Comparison of ENCODE assay signal across 23 cellular contexts in genomic region chr3:105093853-105094252, GRCh38.
"Had no signal": no experiment of that assay in that cellular context is flagged by ENCODE, and none has a peak within 500 bp of the region (broad histone marks: within the 10 kb centered on the region; RNA-seq: fewer than 3 reads in every experiment).

No MANE protein-coding gene starts in this region.

- DNase-seq: activated CD8-positive, alpha-beta memory T cell treated with anti-CD3 and anti-CD28 coated beads for 24 hours; activated CD8-positive, alpha-beta memory T cell treated with anti-CD3 and anti-CD28 coated beads, Interleukin-2, amount 50 U/mL, for 4 hours; activated naive CD4-positive, alpha-beta T cell; activated T-cell treated with anti-CD3 and anti-CD28 coated beads, Interleukin-2, amount 50 U/mL, for 24 hours; amniotic stem cell; colonic mucosa; dorsolateral prefrontal cortex; effector memory CD8-positive, alpha-beta T cell; gastrocnemius medialis; hypothalamus; left ventricle myocardium inferior; naive thymus-derived CD8-positive, alpha-beta T cell; sigmoid colon; stimulated activated CD4-positive, alpha-beta T cell treated with anti-CD3 and anti-CD28 coated beads, Interleukin-4, amount 100 ng/mL, for 1 hour; stimulated activated naive CD4-positive, alpha-beta T cell; T-helper 9 cell; tibial artery had no signal

- H3K4me2 ChIP-seq: neural progenitor cell had no signal

- H3K36me3 Mint-ChIP-seq: activated naive CD8-positive, alpha-beta T cell; naive thymus-derived CD8-positive, alpha-beta T cell; neural progenitor cell had no signal

- H3K27me3 ChIP-seq: breast epithelium, colonic mucosa, dorsolateral prefrontal cortex, gastrocnemius medialis, neural progenitor cell, sigmoid colon, tibial artery had no signal

- H2AFZ ChIP-seq: neural progenitor cell had no signal

- H3K36me3 ChIP-seq: breast epithelium, colonic mucosa, gastrocnemius medialis, left ventricle myocardium inferior, neural progenitor cell, sigmoid colon, tibial artery had no signal

- ATAC-seq: activated T-helper 17 cell treated with anti-CD3 and anti-CD28 coated beads, Interleukin-2, amount 50 U/mL, for 72 hours; effector memory CD8-positive, alpha-beta T cell; esophagus mucosa; gastrocnemius medialis; naive thymus-derived CD8-positive, alpha-beta T cell had no signal

- H3K27ac ChIP-seq: breast epithelium, colonic mucosa, dorsolateral prefrontal cortex, gastrocnemius medialis, left ventricle myocardium inferior, neural progenitor cell, sigmoid colon, tibial artery had no signal

- H3K4me3 Mint-ChIP-seq: activated naive CD8-positive, alpha-beta T cell; activated T-cell treated with anti-CD3 and anti-CD28 coated beads, Interleukin-2, amount 50 U/mL, for 24 hours; activated T-helper 17 cell treated with anti-CD3 and anti-CD28 coated beads, Interleukin-2, amount 50 U/mL, for 72 hours; central memory CD8-positive, alpha-beta T cell; effector memory CD8-positive, alpha-beta T cell; naive thymus-derived CD8-positive, alpha-beta T cell; neural progenitor cell had no signal

- H3K27ac Mint-ChIP-seq: activated naive CD8-positive, alpha-beta T cell; activated T-cell treated with anti-CD3 and anti-CD28 coated beads, Interleukin-2, amount 50 U/mL, for 24 hours; activated T-helper 17 cell treated with anti-CD3 and anti-CD28 coated beads, Interleukin-2, amount 50 U/mL, for 72 hours; effector memory CD8-positive, alpha-beta T cell; naive thymus-derived CD8-positive, alpha-beta T cell; neural progenitor cell had no signal

- H3K9me3 Mint-ChIP-seq: activated T-cell treated with anti-CD3 and anti-CD28 coated beads, Interleukin-2, amount 50 U/mL, for 24 hours; central memory CD8-positive, alpha-beta T cell had no signal

- H3K9me3 ChIP-seq: colonic mucosa, gastrocnemius medialis, sigmoid colon, tibial artery had no signal

- H3K4me1 ChIP-seq: breast epithelium, colonic mucosa, gastrocnemius medialis, left ventricle myocardium inferior, neural progenitor cell, sigmoid colon, tibial artery had no signal

- H3K9ac ChIP-seq: neural progenitor cell had no signal

- H3K4me3 ChIP-seq: breast epithelium, colonic mucosa, dorsolateral prefrontal cortex, gastrocnemius medialis, left ventricle myocardium inferior, neural progenitor cell, sigmoid colon, tibial artery had no signal

- H3K4me1 Mint-ChIP-seq: activated T-helper 17 cell treated with anti-CD3 and anti-CD28 coated beads, Interleukin-2, amount 50 U/mL, for 72 hours; central memory CD8-positive, alpha-beta T cell; naive thymus-derived CD8-positive, alpha-beta T cell; neural progenitor cell had no signal

- H3K27me3 Mint-ChIP-seq: central memory CD8-positive, alpha-beta T cell had no signal
